ENCODE assay signal across 11 cellular contexts in genomic region chr12:101713059-101713682, GRCh38. TPM values are rescaled to one million over a fixed set of nuclear protein-coding genes. Genes with fewer than 3 reads are reported as not detected.
DNase-seq lines count a peak whose midpoint lies in the region; ATAC-seq and TF ChIP-seq lines count a peak whose summit lies in the region.
"Had no signal": no experiment of that assay in that cellular context is flagged by ENCODE, and none has a peak within 500 bp of the region (broad histone marks: within the 10 kb centered on the region; RNA-seq: fewer than 3 reads in every experiment).

No MANE protein-coding gene starts in this region.

- H3K36me3 ChIP-seq in prostate gland: no peaks in the 10 kb centered on the region
- H3K36me3 ChIP-seq: brain microvascular endothelial cell had no signal

- H3K36me3 Mint-ChIP-seq in naive thymus-derived CD8-positive, alpha-beta T cell: no peaks in the 10 kb centered on the region

- TF ChIP-seq POLR2A in prostate gland (IDR thresholded peaks at IDR 0.05): no peak

- ATAC-seq in naive thymus-derived CD8-positive, alpha-beta T cell: no peak
- ATAC-seq in omental fat pad (ENCODE audit: low FRiP score): no peak
- ATAC-seq: T-cell had no signal

- DNase-seq in dermis blood vessel endothelial cell (peak; percentile 2), renal cortical epithelial cell (ENCODE audit: low read depth) (peak; percentile 54), prostate gland (ENCODE audit: low spot score) (no peak), omental fat pad (ENCODE audit: low spot score) (no peak)
- no peak for DNase-seq in stimulated activated naive CD4-positive, alpha-beta T cell treated with Interleukin-2 at 50 U/mL for 16 hours (lab: John Stamatoyannopoulos, UW)
- DNase-seq in naive thymus-derived CD8-positive, alpha-beta T cell: no peak
- DNase-seq: brain microvascular endothelial cell, NCI-H510A treated with DMSO at 0.1 percent for 48 hours, T-cell had no signal

- no peaks in the 10 kb centered on the region for H3K9me3 Mint-ChIP-seq in naive thymus-derived CD8-positive, alpha-beta T cell
- H3K9me3 Mint-ChIP-seq: T-cell had no signal

- no peaks in the 10 kb centered on the region for H3K9me3 ChIP-seq in prostate gland

- peaks cover 8 to 21% (median 12%) of the 10 kb centered on the region in 4 donors for H3K4me1 Mint-ChIP-seq in naive thymus-derived CD8-positive, alpha-beta T cell

- intact Hi-C loops in prostate gland (cut with DNase I): no loop called here

- POLR2A ChIA-PET in naive thymus-derived CD8-positive, alpha-beta T cell (lab: Charles Lee): no interaction called here

- no peak overlapping the region for H3K27ac Mint-ChIP-seq in naive thymus-derived CD8-positive, alpha-beta T cell
- H3K27ac Mint-ChIP-seq: T-cell had no signal

- H3K4me3 Mint-ChIP-seq in naive thymus-derived CD8-positive, alpha-beta T cell: no peak overlapping the region
- H3K4me3 Mint-ChIP-seq: T-cell had no signal

- 65% methylated on average over 5 of the region's 5 CpGs for WGBS in prostate gland

- no peaks in the 10 kb centered on the region for H3K4me1 ChIP-seq in prostate gland (replicated peaks)

- no peaks in the 10 kb centered on the region for H3K27me3 ChIP-seq in layer of hippocampus (ENCODE audit: control insufficient read depth, insufficient read depth, low read length)
- no peaks in the 10 kb centered on the region for H3K27me3 ChIP-seq in prostate gland (replicated peaks; ENCODE audit: insufficient read depth)
- H3K27me3 ChIP-seq: brain microvascular endothelial cell had no signal

- no peak overlapping the region for H3K4me3 ChIP-seq in prostate gland

- TF ChIP-seq CTCF in C4-2B (conservative IDR thresholded peaks at IDR 0.05): no peak
- no peak for TF ChIP-seq CTCF in prostate gland (IDR thresholded peaks at IDR 0.05)
- TF ChIP-seq CTCF in omental fat pad (IDR thresholded peaks at IDR 0.05): no peak

- H3K27ac ChIP-seq in C4-2B (peak overlapping the region; percentile 89), layer of hippocampus (ENCODE audit: low read depth, low read length) (peak overlapping the region; percentile 9), prostate gland (peak overlapping the region in 1 of 2 donors; percentile 23)
- H3K27ac ChIP-seq: brain microvascular endothelial cell had no signal

- no peaks in the 10 kb centered on the region for H3K27me3 Mint-ChIP-seq in naive thymus-derived CD8-positive, alpha-beta T cell
- H3K27me3 Mint-ChIP-seq: T-cell had no signal

RNA-seq across cellular contexts. Expression of gene CHPT1, which starts 15.7 kb away (rescaled TPM):
- 28.8 and 29.3 TPM in 2 replicates for total RNA-seq in dermis blood vessel endothelial cell
- 38.2 and 76.1 TPM in 2 replicates for total RNA-seq in renal cortical epithelial cell
- total RNA-seq in prostate gland: 100 to 1,000 TPM; 106 to 129 TPM
- total RNA-seq in naive thymus-derived CD8-positive, alpha-beta T cell: 10 to 100 TPM; 14.6 to 17.9 TPM
- 10 to 100 TPM in 2 of 3 donors, 1 to 10 TPM in 1; 5.4 to 33.6 (median 24.5) TPM for polyA plus RNA-seq in naive thymus-derived CD8-positive, alpha-beta T cell
- 100 to 1,000 TPM in 1 of 4 donors, 10 to 100 TPM in 3; 43.8 to 107 (median 60.2) TPM for total RNA-seq in omental fat pad

RNA-seq across cellular contexts. Expression of gene SYCP3, which starts 26.1 kb away (rescaled TPM):
- total RNA-seq in dermis blood vessel endothelial cell (0.05 TPM in 1 of 2 replicates, not detected in the other), renal cortical epithelial cell (0.15 TPM in 1 of 2 replicates, not detected in the other), prostate gland (10 to 100 TPM in 1 of 2 donors, not detected in 1; 14.0 TPM), omental fat pad (under 1 TPM in 2 of 4 donors, not detected in 2; 0.31 to 0.36 TPM)
- 1 to 10 TPM in 1 of 2 experiments, under 1 TPM in 1; 0.71 to 1.6 TPM for total RNA-seq in naive thymus-derived CD8-positive, alpha-beta T cell
- under 1 TPM in 2 of 3 donors, not detected in 1; 0.07 to 0.32 TPM for polyA plus RNA-seq in naive thymus-derived CD8-positive, alpha-beta T cell

Comparison
In these comparisons a context has a peak if more than half of its experiments do, and no peak if none do; other contexts are left out.
1. DNase-seq: peak in dermis blood vessel endothelial cell (single experiment) and renal cortical epithelial cell (single experiment); none in stimulated activated naive CD4-positive, alpha-beta T cell treated with Interleukin-2 at 50 U/mL for 16 hours (single experiment), prostate gland (single experiment), naive thymus-derived CD8-positive, alpha-beta T cell (0 of 10) and omental fat pad (single experiment).